21 cellular contexts compared by ENCODE assay signal in genomic region chr9:33092634-33093033, GRCh38.
"Had no signal": no experiment of that assay in that cellular context is flagged by ENCODE, and none has a peak within 500 bp of the region (broad histone marks: within the 10 kb centered on the region; RNA-seq: fewer than 3 reads in every experiment).

No MANE protein-coding gene starts in this region.

- H3K27me3 ChIP-seq: ascending aorta, breast epithelium, gastrocnemius medialis, left lung, upper lobe of right lung had no signal

- H3K4me1 ChIP-seq: ascending aorta, breast epithelium, gastrocnemius medialis, left lung, upper lobe of right lung had no signal

- H3K4me1 Mint-ChIP-seq: nephron progenitor cell had no signal

- H3K4me3 Mint-ChIP-seq: nephron progenitor cell had no signal

- H3K27ac Mint-ChIP-seq: nephron progenitor cell had no signal

- ATAC-seq: activated CD4-positive, CD25-positive, alpha-beta regulatory T cell treated with anti-CD3 and anti-CD28 coated beads, Interleukin-2, amount 50 U/mL, for 24 hours; esophagus mucosa; gastrocnemius medialis; left lung; sciatic nerve; upper lobe of right lung had no signal

- H3K36me3 ChIP-seq: ascending aorta, breast epithelium, gastrocnemius medialis, left lung, thoracic aorta, upper lobe of right lung had no signal

- H3K9me3 ChIP-seq: ascending aorta, breast epithelium, gastrocnemius medialis, left lung, SK-N-SH, thoracic aorta, upper lobe of right lung had no signal

- H3K9ac ChIP-seq: SK-N-SH had no signal

- DNase-seq: activated CD4-positive, alpha-beta T cell treated with anti-CD3 and anti-CD28 coated beads, Interleukin-2, amount 50 U/mL, for 48 hours; cortex of kidney; gastrocnemius medialis; head of caudate nucleus; left lung; mammary epithelial cell; midbrain; nephron progenitor cell; nucleus accumbens; SHP77 treated with DMSO at 0.1 percent for 48 hours; SK-N-SH; stimulated activated CD4-positive, alpha-beta T cell treated with anti-CD3 and anti-CD28 coated beads, Interleukin-4, amount 100 ng/mL, for 1 hour; T-helper 9 cell; upper lobe of right lung had no signal

- H3K4me2 ChIP-seq: SK-N-SH, smooth muscle cell had no signal

- H3K27ac ChIP-seq: ascending aorta, breast epithelium, gastrocnemius medialis, left lung, thoracic aorta, upper lobe of right lung had no signal

- H3K4me3 ChIP-seq: ascending aorta, breast epithelium, gastrocnemius medialis, left lung, smooth muscle cell, thoracic aorta, upper lobe of right lung had no signal
